In genomic region chr2:26472821-26473655, GRCh38 we compare ENCODE assay signal across 21 cellular contexts. TPM values are rescaled to one million over a fixed set of nuclear protein-coding genes. Genes with fewer than 3 reads are reported as not detected.
DNase-seq lines count a peak whose midpoint lies in the region; ATAC-seq, FAIRE-seq and TF ChIP-seq lines count a peak whose summit lies in the region.
"Had no signal": no experiment of that assay in that cellular context is flagged by ENCODE, and none has a peak within 500 bp of the region (broad histone marks: within the 10 kb centered on the region; RNA-seq: fewer than 3 reads in every experiment).

No MANE protein-coding gene starts in this region.

- H2AK5ac ChIP-seq in H1 (ENCODE audit: low read depth, low read length) = no peak overlapping the region
- peak overlapping the region; percentile 78 for H2AK5ac ChIP-seq in neuronal stem cell (ENCODE audit: low read depth, low read length)

- H4K91ac ChIP-seq in H1 (replicated peaks; ENCODE audit: insufficient read length, low read length) (no peak overlapping the region), neuronal stem cell (ENCODE audit: low read depth, low read length, poor library complexity) (peak overlapping the region; percentile 17)

- H3K27me3 ChIP-seq in H1 (replicated peaks in 1 of 4; ENCODE audit: control insufficient read depth in 3 of 4, extremely low read depth in 1 of 4, insufficient read depth in 3 of 4, low read length in 3 of 4) (peaks cover 0 to 3% (median 0%) of the 10 kb centered on the region in 4 experiments; a peak in 1 of 7 replicates), neuronal stem cell (ENCODE audit: control insufficient read depth in 3 of 3, insufficient read depth in 3 of 3, low read depth in 1 of 3, low read length in 3 of 3) (no peaks in the 10 kb centered on the region)

- H4K8ac ChIP-seq in H1 (ENCODE audit: extremely low read depth, insufficient read depth, low read length) = peak overlapping the region; percentile 60
- H4K8ac ChIP-seq in neuronal stem cell (ENCODE audit: low read depth, low read length) = no peak overlapping the region

- POLR2A ChIA-PET in H1 (lab: Charles Lee; ENCODE audit: partially characterized antibody) = interaction anchor here (1.1 kb wide), 1 partner anchor 9 kb away, joined by 4 read pairs; no protein-coding TSS in a partner anchor

- H3K79me2 ChIP-seq in H1 (ENCODE audit: control insufficient read depth in 1 of 2, insufficient read depth in 2 of 2, low read length in 2 of 2) = no peaks in the 10 kb centered on the region

- H3K56ac ChIP-seq in H1 (replicated peaks; ENCODE audit: insufficient read length, low read depth, low read length) = no peak overlapping the region

- WGBS in H1 (ENCODE audit: extremely low coverage in 1 of 2, insufficient coverage in 1 of 2, insufficient read length in 1 of 2, insufficient replicate concordance in 2 of 2, low coverage in 1 of 2, low lambda C conversion rate in 2 of 2, missing lambda C conversion rate in 1 of 2), 2 experiments = 91% methylated on average over 23 of the region's 34 CpGs; no CpG with 5 or more reads in 1 of the 2 experiments
- WGBS in neuronal stem cell (ENCODE audit: extremely low coverage in 2 of 2, insufficient read length in 2 of 2, insufficient replicate concordance in 1 of 2), 2 donors = no CpG with 5 or more reads among the region's 34 CpGs

- no peak overlapping the region for H2BK12ac ChIP-seq in H1 (ENCODE audit: low read depth, low read length)
- no peak overlapping the region for H2BK12ac ChIP-seq in neuronal stem cell (ENCODE audit: low read length)

- no peaks in the 10 kb centered on the region for H3K79me1 ChIP-seq in H1 (ENCODE audit: low read depth, low read length)
- H3K79me1 ChIP-seq in neuronal stem cell (ENCODE audit: low read depth, low read length) = peaks cover 2% of the 10 kb centered on the region

- no peak overlapping the region for H3K4me2 ChIP-seq in H1 (ENCODE audit: insufficient read depth in 1 of 2, low read depth in 2 of 2, low read length in 2 of 2)
- H3K4me2 ChIP-seq in neuronal stem cell (ENCODE audit: insufficient read depth, low read length, poor library complexity, severe bottlenecking) = no peak overlapping the region
- H3K4me2 ChIP-seq: A549 had no signal

- no peak for TF ChIP-seq CTCF in H1 (IDR thresholded peaks at IDR 0.05; ENCODE audit: control extremely low read depth in 1 of 3, insufficient read depth in 1 of 3, low read depth in 1 of 3, low read length in 3 of 3)

- H3K18ac ChIP-seq in H1 (ENCODE audit: extremely low read depth, low read length) = no peak overlapping the region
- peak overlapping the region; percentile 45 for H3K18ac ChIP-seq in neuronal stem cell (ENCODE audit: low read length)

- TF ChIP-seq RAD21 in H1 (IDR thresholded peaks at IDR 0.05 in 1 of 2, conservative IDR thresholded peaks at IDR 0.05 in 1 of 2; ENCODE audit: low read depth in 2 of 2, low read length in 2 of 2) = no peak

- H3K4ac ChIP-seq in H1 (replicated peaks; ENCODE audit: insufficient read length, low read depth, low read length) = no peak overlapping the region
- H3K4ac ChIP-seq in neuronal stem cell (ENCODE audit: low read length) = no peak overlapping the region

- no peak overlapping the region for H2BK15ac ChIP-seq in H1 (ENCODE audit: low read length)
- peak overlapping the region; percentile 18 for H2BK15ac ChIP-seq in neuronal stem cell (ENCODE audit: low read length)

- H3K9ac ChIP-seq in H1 (replicated peaks in 1 of 4; ENCODE audit: extremely low read depth in 1 of 4, low read depth in 3 of 4, low read length in 3 of 4) (0 out of 7 replicates have a peak overlapping the region, but pooled peaks of 1 of the 4 experiments have one; percentile 4), neuronal stem cell (ENCODE audit: low read depth, low read length, poor library complexity) (no peak overlapping the region)

- FAIRE-seq in H1 (lab: Jason Lieb, UNC) = no peak
- FAIRE-seq in urothelium cell line (lab: Jason Lieb, UNC) = peak; percentile 68
- FAIRE-seq: A549, GM12892, GM18507 had no signal

- H3K36me3 ChIP-seq in H1 (ENCODE audit: control insufficient read depth in 2 of 4, insufficient read depth in 4 of 4, low read length in 3 of 4) (no peaks in the 10 kb centered on the region), neuronal stem cell (replicated peaks in 1 of 2; ENCODE audit: control insufficient read depth in 2 of 2, insufficient read depth in 2 of 2, low read length in 2 of 2) (peaks cover 0 to 5% of the 10 kb centered on the region in 2 donors)

- H3K23ac ChIP-seq in H1 (ENCODE audit: insufficient read length) (no peak overlapping the region), neuronal stem cell (ENCODE audit: low read depth, low read length, poor library complexity) (no peak overlapping the region)

- no peak for TF ChIP-seq EP300 in H1 (IDR thresholded peaks at IDR 0.05; ENCODE audit: borderline replicate concordance in 1 of 2, low read depth in 2 of 2, low read length in 2 of 2)

- H3K27ac ChIP-seq in H1 (ENCODE audit: low read depth, low read length) (no peak overlapping the region), neuronal stem cell (replicated peaks; ENCODE audit: low read length) (no peak overlapping the region)
- H3K27ac ChIP-seq: 22Rv1, A549, C4-2B had no signal

- H3K4me1 ChIP-seq in H1 (replicated peaks in 1 of 4; ENCODE audit: control insufficient read depth in 3 of 4, insufficient read depth in 4 of 4, low read length in 3 of 4) (peaks cover 0 to 7% (median 2%) of the 10 kb centered on the region in 4 experiments; a peak in 4 of 7 replicates), neuronal stem cell (ENCODE audit: control insufficient read depth in 2 of 2, insufficient read depth in 1 of 2, low read depth in 1 of 2, low read length in 2 of 2) (peaks cover 9 to 18% of the 10 kb centered on the region in 2 donors)

- peak; percentile 50 for DNase-seq in Right ventricle myocardium inferior (ENCODE audit: missing footprints)
- no peak for DNase-seq in cardiac septum (ENCODE audit: low spot score)
- DNase-seq in H1 (ENCODE audit: low read depth in 1 of 2, low spot score in 2 of 2) = no peak
- no peak for DNase-seq in neuronal stem cell (ENCODE audit: low spot score)
- DNase-seq in urothelium cell line (ENCODE audit: low spot score) = no peak
- DNase-seq in T-helper 1 cell = no peak
- no peak for DNase-seq in COR-L47 (lab: John Stamatoyannopoulos, UW)
- DNase-seq: AML-193; CD4-positive, alpha-beta T cell; DMS153; DMS79; GDM1; GOT3; HCEC 1CT had no signal

- H2BK120ac ChIP-seq in H1 (replicated peaks; ENCODE audit: low read depth, low read length) (no peak overlapping the region), neuronal stem cell (ENCODE audit: low read depth, low read length) (no peak overlapping the region)

- no peak overlapping the region for H2BK20ac ChIP-seq in H1 (ENCODE audit: low read length)

- H3K4me3 ChIP-seq in H1 (ENCODE audit: extremely low read depth in 1 of 4, insufficient read depth in 2 of 4, low read depth in 3 of 4, low read length in 4 of 4) = no peak overlapping the region
- no peak overlapping the region for H3K4me3 ChIP-seq in neuronal stem cell (ENCODE audit: low read length in 2 of 2)
- H3K4me3 ChIP-seq: A549 had no signal

- no peak overlapping the region for H4K5ac ChIP-seq in H1 (ENCODE audit: insufficient read length, low read depth, low read length)

- CTCF ChIA-PET in H1 (lab: Charles Lee; ENCODE audit: partially characterized antibody) = interaction anchor here (0.6 to 8.2 kb wide), 18 partner anchors 9 to 847 kb away, joined by 3 to 68 read pairs (median 4); no protein-coding TSS in a partner anchor

- ATAC-seq in Right ventricle myocardium inferior = no peak

- no peak overlapping the region for H3K14ac ChIP-seq in H1 (ENCODE audit: insufficient read length)
- peak overlapping the region; percentile 12 for H3K14ac ChIP-seq in neuronal stem cell (ENCODE audit: low read length)

- H4K20me1 ChIP-seq in H1 (replicated peaks in 1 of 2; ENCODE audit: control insufficient read depth in 1 of 2, insufficient read depth in 2 of 2, low read length in 2 of 2) = peaks cover 0 to 6% of the 10 kb centered on the region in 2 experiments

- intact Hi-C loops in Right ventricle myocardium inferior (cut with DNase I) = no loop called here
- intact Hi-C loops in cardiac septum (cut with DNase I) = no loop called here

- no peak for TF ChIP-seq POLR2A in H1 (IDR thresholded peaks at IDR 0.05; ENCODE audit: control extremely low read depth in 1 of 2, low read depth in 2 of 2, low read length in 2 of 2)

- H2BK5ac ChIP-seq in H1 (ENCODE audit: low read depth, low read length) (no peak overlapping the region), neuronal stem cell (ENCODE audit: low read length) (peak overlapping the region; percentile 19)

- H3K9me3 ChIP-seq in H1 (ENCODE audit: insufficient read depth in 2 of 2, low read depth in 1 of 2, low read length in 1 of 2) (no peaks in the 10 kb centered on the region; a peak in 1 of 4 replicates), neuronal stem cell (replicated peaks in 1 of 2; ENCODE audit: control insufficient read depth in 2 of 2, insufficient read depth in 1 of 2, low read depth in 1 of 2, low read length in 2 of 2) (peaks cover 8 to 13% of the 10 kb centered on the region in 2 donors)
- H3K9me3 ChIP-seq: A549 had no signal

- H2AFZ ChIP-seq in H1 (ENCODE audit: low read length) (no peak overlapping the region), neuronal stem cell (ENCODE audit: low read length) (no peak overlapping the region)

- H3K23me2 ChIP-seq in H1 (ENCODE audit: low read depth, low read length) = peaks cover 6% of the 10 kb centered on the region; the same call in 1 of the 2 replicates

TF ChIP-seq in H1, 55 proteins besides CTCF, POLR2A, EP300 and RAD21 (continues in another document):
- no peak for TF ChIP-seq POU5F1 (IDR thresholded peaks at IDR 0.05; ENCODE audit: low read depth, low read length)
- no peak for TF ChIP-seq CEBPB (IDR thresholded peaks at IDR 0.05; ENCODE audit: low read depth, low read length)
- TF ChIP-seq KDM1A (IDR thresholded peaks at IDR 0.05; ENCODE audit: borderline replicate concordance, low read length) = no peak
- TF ChIP-seq SP1 (IDR thresholded peaks at IDR 0.05; ENCODE audit: low read depth, low read length) = no peak
- TF ChIP-seq CHD1 (IDR thresholded peaks at IDR 0.05; ENCODE audit: low read depth, low read length) = no peak
- TF ChIP-seq TCF12 (IDR thresholded peaks at IDR 0.05; ENCODE audit: low read depth, low read length) = no peak
- TF ChIP-seq MAFK (IDR thresholded peaks at IDR 0.05; ENCODE audit: low read depth, low read length) = no peak

RNA-seq across cellular contexts. Expression of gene OTOF, which starts 4.9 kb away (rescaled TPM):
- 0.08 TPM for total RNA-seq in Right ventricle myocardium inferior
- total RNA-seq in cardiac septum = not detected
- total RNA-seq in H1 (2021; fragmentation: NEBNext Ultra II Directional; extraction: Animal tissue kit (Norgen Biotek cat#: 25700)) = not detected in 2 replicates
- polyA plus RNA-seq in H1 (2011; rRNA removed) = 0.06 TPM in 2 replicates
- polyA plus RNA-seq in H1 (2011; cell fraction: cytosol; rRNA removed) = 0.03 TPM
- polyA plus RNA-seq in H1 (2011; cell fraction: nucleus; rRNA removed) = 0.31 TPM
- polyA plus RNA-seq in H1 (2012, experiment 1 of 2) = 0.03 to 0.15 TPM (median 0.07 TPM) in 3 of 4 replicates, not detected in the other
- polyA plus RNA-seq in H1 (2012, experiment 2 of 2) = not detected
- polyA plus RNA-seq in H1 (2013, experiment 1 of 2) = 0.02 TPM
- 0.04 TPM for polyA plus RNA-seq in H1 (2013, experiment 2 of 2)
- polyA minus RNA-seq in H1 (2011; rRNA and poly(A)+ RNA removed) = not detected in 2 replicates
- polyA minus RNA-seq in H1 (2011; cell fraction: cytosol; rRNA and poly(A)+ RNA removed) = not detected
- polyA minus RNA-seq in H1 (2011; cell fraction: nucleus; rRNA and poly(A)+ RNA removed) = not detected
- polyA plus RNA-seq in neuronal stem cell (2013, experiment 1 of 2) = 0.54 TPM
- 0.60 TPM for polyA plus RNA-seq in neuronal stem cell (2013, experiment 2 of 2)
- total RNA-seq: Daoy, HT-29 had no signal
